ENCODE assay signal across 26 cellular contexts in the genomic region with DNA sequence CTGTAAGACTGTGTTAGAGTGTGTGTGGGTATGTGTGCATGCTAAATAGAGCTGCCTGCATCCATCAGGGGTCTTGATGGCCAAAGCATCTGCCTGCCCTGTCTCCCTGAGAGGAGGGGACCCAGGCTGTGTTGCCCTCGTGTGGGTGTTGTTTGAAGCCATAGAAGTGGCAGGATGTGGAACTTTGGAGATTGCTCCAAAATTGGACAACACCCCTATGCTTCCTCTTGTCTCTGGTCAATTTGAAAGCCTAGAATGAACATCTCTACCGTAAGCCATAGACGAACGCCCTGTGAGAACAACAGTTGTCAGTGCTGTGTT.
DNase-seq lines count a peak whose midpoint lies in the region; ATAC-seq and TF ChIP-seq lines count a peak whose summit lies in the region.
"Had no signal": no experiment of that assay in that cellular context is flagged by ENCODE, and none has a peak within 500 bp of the region (broad histone marks: within the 10 kb centered on the region; RNA-seq: fewer than 3 reads in every experiment).

No MANE protein-coding gene starts in this region.

- ATAC-seq in activated CD8-positive, alpha-beta T cell treated with anti-CD3 and anti-CD28 coated beads, Interleukin-2, amount 10 ng/mL, durations not matched to agents 7 days and 5 days: no peak
- ATAC-seq in activated CD8-positive, alpha-beta T cell treated with anti-CD3 and anti-CD28 coated beads for 36 hours: no peak
- no peak for ATAC-seq in RWPE2 (ENCODE audit: low read depth)
- ATAC-seq: activated CD4-positive, CD25-positive, alpha-beta regulatory T cell treated with anti-CD3 and anti-CD28 coated beads, Interleukin-2, amount 50 U/mL, for 24 hours; gastroesophageal sphincter had no signal

- H3K27me3 ChIP-seq in RWPE2 (ENCODE audit: insufficient read depth, poor library complexity, severe bottlenecking): no peaks in the 10 kb centered on the region
- H3K27me3 ChIP-seq: ascending aorta, gastroesophageal sphincter, SJSA1, transverse colon had no signal

- no peaks in the 10 kb centered on the region for H3K9me3 ChIP-seq in RWPE2 (ENCODE audit: severe bottlenecking)
- H3K9me3 ChIP-seq: ascending aorta, gastroesophageal sphincter, HAP-1, left ventricle myocardium inferior, SJSA1, transverse colon had no signal

- intact Hi-C loops in activated CD8-positive, alpha-beta T cell treated with anti-CD3 and anti-CD28 coated beads for 36 hours (cut with micrococcal nuclease): no loop called here

- no peak overlapping the region for H3K27ac ChIP-seq in RWPE2 (ENCODE audit: poor library complexity, severe bottlenecking)
- H3K27ac ChIP-seq: ascending aorta, gastroesophageal sphincter, KMS-11, left ventricle myocardium inferior, SJSA1, transverse colon had no signal

- POLR2A ChIA-PET in activated CD8-positive, alpha-beta T cell treated with anti-CD3 and anti-CD28 coated beads, Interleukin-2, amount 10 ng/mL, durations not matched to agents 7 days and 5 days (lab: Charles Lee): no interaction called here
- POLR2A ChIA-PET in activated CD8-positive, alpha-beta T cell treated with anti-CD3 and anti-CD28 coated beads for 36 hours (lab: Charles Lee): no interaction called here

- DNase-seq in activated CD8-positive, alpha-beta T cell treated with anti-CD3 and anti-CD28 coated beads, Interleukin-2, amount 10 ng/mL, durations not matched to agents 7 days and 5 days: no peak
- DNase-seq in activated CD8-positive, alpha-beta T cell treated with anti-CD3 and anti-CD28 coated beads for 36 hours: no peak
- DNase-seq in RWPE2 (ENCODE audit: low spot score) (peak; percentile 62), endothelial cell (ENCODE audit: low spot score) (no peak), progenitor cell of endocrine pancreas (ENCODE audit: low spot score, unreplicated experiment) (no peak), NK-92 (lab: John Stamatoyannopoulos, UW; ENCODE audit: unreplicated experiment) (no peak), GM20000 (ENCODE audit: low spot score) (no peak), glutamatergic neuron (no peak)
- DNase-seq: activated naive CD8-positive, alpha-beta T cell treated with anti-CD3 and anti-CD28 coated beads, Interleukin-2, amount 10 ng/mL, durations not matched to agents 7 days and 5 days; caudate nucleus; DMS53; left ventricle myocardium inferior; naive B cell; NCI-H1417 treated with DMSO at 0.1 percent for 48 hours; NCI-H2081 treated with DMSO at 0.1 percent for 48 hours; NCI-H226; stimulated activated CD4-positive, alpha-beta T cell treated with anti-CD3 and anti-CD28 coated beads, Interleukin-1b, Interleukin-23, amount 100 ng/mL, for 48 hours; transverse colon had no signal

- H3K27me3 Mint-ChIP-seq in activated CD8-positive, alpha-beta T cell treated with anti-CD3 and anti-CD28 coated beads, Interleukin-2, amount 10 ng/mL, durations not matched to agents 7 days and 5 days (ENCODE audit: low read depth): no peaks in the 10 kb centered on the region
- no peaks in the 10 kb centered on the region for H3K27me3 Mint-ChIP-seq in activated CD8-positive, alpha-beta T cell treated with anti-CD3 and anti-CD28 coated beads for 36 hours
- H3K27me3 Mint-ChIP-seq in endothelial cell (ENCODE audit: unreplicated experiment) (peaks cover 15% of the 10 kb centered on the region), progenitor cell of endocrine pancreas (no peaks in the 10 kb centered on the region), glutamatergic neuron (ENCODE audit: unreplicated experiment) (peaks cover 6% of the 10 kb centered on the region)
- H3K27me3 Mint-ChIP-seq: activated naive CD8-positive, alpha-beta T cell treated with anti-CD3 and anti-CD28 coated beads, Interleukin-2, amount 10 ng/mL, durations not matched to agents 7 days and 5 days; dendritic cell treated with granulocyte-macrophage colony-stimulating factor and Interleukin-4, amounts not matched to agents 40 ng/mL and 50 ng/mL, for 4 days; naive B cell had no signal

- H3K27ac Mint-ChIP-seq in activated CD8-positive, alpha-beta T cell treated with anti-CD3 and anti-CD28 coated beads, Interleukin-2, amount 10 ng/mL, durations not matched to agents 7 days and 5 days: peak overlapping the region; percentile 23
- no peak overlapping the region for H3K27ac Mint-ChIP-seq in activated CD8-positive, alpha-beta T cell treated with anti-CD3 and anti-CD28 coated beads for 36 hours
- H3K27ac Mint-ChIP-seq in endothelial cell (ENCODE audit: unreplicated experiment) (no peak overlapping the region), progenitor cell of endocrine pancreas (peak overlapping the region; percentile 76), glutamatergic neuron (ENCODE audit: unreplicated experiment) (no peak overlapping the region)
- H3K27ac Mint-ChIP-seq: dendritic cell treated with granulocyte-macrophage colony-stimulating factor and Interleukin-4, amounts not matched to agents 40 ng/mL and 50 ng/mL, for 4 days had no signal

- no peaks in the 10 kb centered on the region for H3K4me1 ChIP-seq in RWPE2 (ENCODE audit: insufficient read depth, poor library complexity, severe bottlenecking)
- H3K4me1 ChIP-seq: SJSA1, transverse colon had no signal

- H3K9me3 Mint-ChIP-seq in activated CD8-positive, alpha-beta T cell treated with anti-CD3 and anti-CD28 coated beads, Interleukin-2, amount 10 ng/mL, durations not matched to agents 7 days and 5 days (ENCODE audit: insufficient read depth): no peaks in the 10 kb centered on the region
- no peaks in the 10 kb centered on the region for H3K9me3 Mint-ChIP-seq in activated CD8-positive, alpha-beta T cell treated with anti-CD3 and anti-CD28 coated beads for 36 hours
- H3K9me3 Mint-ChIP-seq in endothelial cell (ENCODE audit: unreplicated experiment) (no peaks in the 10 kb centered on the region), progenitor cell of endocrine pancreas (ENCODE audit: low read depth) (no peaks in the 10 kb centered on the region), glutamatergic neuron (ENCODE audit: unreplicated experiment) (peaks cover 15% of the 10 kb centered on the region)
- H3K9me3 Mint-ChIP-seq: activated naive CD8-positive, alpha-beta T cell treated with anti-CD3 and anti-CD28 coated beads, Interleukin-2, amount 10 ng/mL, durations not matched to agents 7 days and 5 days; dendritic cell treated with granulocyte-macrophage colony-stimulating factor and Interleukin-4, amounts not matched to agents 40 ng/mL and 50 ng/mL, for 4 days; naive B cell had no signal

- CTCF ChIA-PET in activated CD8-positive, alpha-beta T cell treated with anti-CD3 and anti-CD28 coated beads, Interleukin-2, amount 10 ng/mL, durations not matched to agents 7 days and 5 days (lab: Charles Lee): no interaction called here
- CTCF ChIA-PET in activated CD8-positive, alpha-beta T cell treated with anti-CD3 and anti-CD28 coated beads for 36 hours (lab: Charles Lee): no interaction called here

- no peak overlapping the region for H3K4me3 ChIP-seq in RWPE2 (ENCODE audit: severe bottlenecking)
- H3K4me3 ChIP-seq: ascending aorta, gastroesophageal sphincter, HAP-1, left ventricle myocardium inferior, SJSA1, smooth muscle cell, transverse colon had no signal

- H3K4me3 Mint-ChIP-seq in activated CD8-positive, alpha-beta T cell treated with anti-CD3 and anti-CD28 coated beads, Interleukin-2, amount 10 ng/mL, durations not matched to agents 7 days and 5 days: no peak overlapping the region
- H3K4me3 Mint-ChIP-seq in activated CD8-positive, alpha-beta T cell treated with anti-CD3 and anti-CD28 coated beads for 36 hours: no peak overlapping the region
- peak overlapping the region; percentile 59 for H3K4me3 Mint-ChIP-seq in endothelial cell (ENCODE audit: unreplicated experiment)
- no peak overlapping the region for H3K4me3 Mint-ChIP-seq in progenitor cell of endocrine pancreas (ENCODE audit: low read depth)
- H3K4me3 Mint-ChIP-seq in glutamatergic neuron (ENCODE audit: unreplicated experiment): no peak overlapping the region
- H3K4me3 Mint-ChIP-seq: activated naive CD8-positive, alpha-beta T cell treated with anti-CD3 and anti-CD28 coated beads, Interleukin-2, amount 10 ng/mL, durations not matched to agents 7 days and 5 days; dendritic cell treated with granulocyte-macrophage colony-stimulating factor and Interleukin-4, amounts not matched to agents 40 ng/mL and 50 ng/mL, for 4 days; naive B cell had no signal

- TF ChIP-seq CTCF in activated CD8-positive, alpha-beta T cell treated with anti-CD3 and anti-CD28 coated beads for 36 hours (IDR thresholded peaks at IDR 0.05): no peak
- TF ChIP-seq CTCF in RWPE2 (IDR thresholded peaks at IDR 0.05; ENCODE audit: poor library complexity, severe bottlenecking) (no peak), endothelial cell (IDR thresholded peaks at IDR 0.05; ENCODE audit: unreplicated experiment) (no peak), progenitor cell of endocrine pancreas (IDR thresholded peaks at IDR 0.05; ENCODE audit: unreplicated experiment) (no peak), GM20000 (IDR thresholded peaks at IDR 0.05; ENCODE audit: extremely low read depth, missing control alignments) (no peak), glutamatergic neuron (IDR thresholded peaks at IDR 0.05; ENCODE audit: partially characterized antibody, unreplicated experiment) (no peak)

- peaks cover 26% of the 10 kb centered on the region for H3K4me1 Mint-ChIP-seq in activated CD8-positive, alpha-beta T cell treated with anti-CD3 and anti-CD28 coated beads, Interleukin-2, amount 10 ng/mL, durations not matched to agents 7 days and 5 days (ENCODE audit: low read depth)
- peaks cover 42% of the 10 kb centered on the region for H3K4me1 Mint-ChIP-seq in activated CD8-positive, alpha-beta T cell treated with anti-CD3 and anti-CD28 coated beads for 36 hours (ENCODE audit: low read depth)
- H3K4me1 Mint-ChIP-seq in endothelial cell (ENCODE audit: unreplicated experiment) (peaks cover 53% of the 10 kb centered on the region), progenitor cell of endocrine pancreas (ENCODE audit: low read depth) (peaks cover 13% of the 10 kb centered on the region), glutamatergic neuron (ENCODE audit: low read depth, unreplicated experiment) (peaks cover 27% of the 10 kb centered on the region)

- H3K36me3 Mint-ChIP-seq in activated CD8-positive, alpha-beta T cell treated with anti-CD3 and anti-CD28 coated beads, Interleukin-2, amount 10 ng/mL, durations not matched to agents 7 days and 5 days (ENCODE audit: low read depth): peaks cover 47% of the 10 kb centered on the region
- peaks cover 38% of the 10 kb centered on the region for H3K36me3 Mint-ChIP-seq in activated CD8-positive, alpha-beta T cell treated with anti-CD3 and anti-CD28 coated beads for 36 hours (ENCODE audit: low read depth)
- H3K36me3 Mint-ChIP-seq in endothelial cell (ENCODE audit: low read depth, unreplicated experiment) (peaks cover 40% of the 10 kb centered on the region), progenitor cell of endocrine pancreas (ENCODE audit: insufficient read depth) (peaks cover 39% of the 10 kb centered on the region), glutamatergic neuron (ENCODE audit: unreplicated experiment) (peaks cover 15% of the 10 kb centered on the region)

- peaks cover 77% of the 10 kb centered on the region for H3K36me3 ChIP-seq in RWPE2 (ENCODE audit: low read depth)

Comparison
In these comparisons a context has a peak if more than half of its experiments do, and no peak if none do; other contexts are left out.
1. H3K27ac Mint-ChIP-seq: peak in activated CD8-positive, alpha-beta T cell treated with anti-CD3 and anti-CD28 coated beads, Interleukin-2, amount 10 ng/mL, durations not matched to agents 7 days and 5 days (single experiment) and progenitor cell of endocrine pancreas (single experiment); none in activated CD8-positive, alpha-beta T cell treated with anti-CD3 and anti-CD28 coated beads for 36 hours (single experiment), endothelial cell (single experiment) and glutamatergic neuron (single experiment).